Comparison of ENCODE assay signal across 7 cellular contexts in the genomic region with DNA sequence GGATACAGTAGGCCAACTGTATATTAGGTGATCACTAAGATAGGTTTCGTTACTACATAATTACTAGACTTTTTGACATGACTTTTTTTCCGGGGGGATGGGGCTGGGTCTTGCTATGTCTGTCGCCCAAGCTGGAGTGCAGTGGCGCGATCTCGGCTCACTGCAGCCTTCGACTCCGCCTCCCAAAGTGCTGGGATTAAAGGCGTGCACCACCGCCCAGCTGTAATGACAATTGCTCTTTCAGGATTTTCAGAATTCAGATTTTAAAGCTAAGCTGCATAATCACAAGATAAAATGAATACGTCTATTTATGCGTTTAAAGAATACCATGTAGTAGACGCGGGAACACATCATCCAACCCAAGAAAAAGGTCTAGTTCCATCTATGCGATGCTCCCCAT. TPM values are rescaled to one million over a fixed set of nuclear protein-coding genes. Genes with fewer than 3 reads are reported as not detected.
DNase-seq lines count a peak whose midpoint lies in the region; ATAC-seq and TF ChIP-seq lines count a peak whose summit lies in the region.

No MANE protein-coding gene starts in this region.

- no peak for DNase-seq in HCT116 (ENCODE audit: low read depth, low spot score)
- DNase-seq in fibroblast of mammary gland (ENCODE audit: low read depth), result no peak
- DNase-seq in retinal pigment epithelial cell (ENCODE audit: low read depth), result no peak

- TF ChIP-seq POLR2A in HCT116 (IDR thresholded peaks at IDR 0.05; ENCODE audit: borderline replicate concordance, extremely low read depth, insufficient read depth, insufficient read length), result no peak

- CTCF ChIA-PET in HCT116 (lab: Charles Lee), result no interaction called here

- POLR2A ChIA-PET in HCT116 (lab: Charles Lee), result no interaction called here

- peaks cover 73% of the 10 kb centered on the region for H3K79me2 ChIP-seq in HCT116 (ENCODE audit: insufficient read depth, low read length)
- H3K79me2 ChIP-seq in SU-DHL-6 (ENCODE audit: insufficient read depth, low read length), result peaks cover 78% of the 10 kb centered on the region

- H2AFZ ChIP-seq in HCT116 (ENCODE audit: low read depth, low read length, poor library complexity, severe bottlenecking), result no peak overlapping the region
- no peak overlapping the region for H2AFZ ChIP-seq in SU-DHL-6 (ENCODE audit: low read depth, low read length, severe bottlenecking)

- no peaks in the 10 kb centered on the region; the same call in 1 of the 2 replicates for H4K20me1 ChIP-seq in HCT116 (ENCODE audit: insufficient read depth)
- H4K20me1 ChIP-seq in SU-DHL-6 (ENCODE audit: low read depth, low read length), result peaks cover 8% of the 10 kb centered on the region

- peaks cover 62% of the 10 kb centered on the region for H3F3A ChIP-seq in SU-DHL-6 (ENCODE audit: insufficient read depth)

- H3K36me3 ChIP-seq in HCT116 (ENCODE audit: control insufficient read depth in 1 of 2, insufficient read depth in 2 of 2, low read length in 2 of 2) (peaks cover 0 to 6% of the 10 kb centered on the region in 2 experiments; a peak in 2 of 4 replicates), SU-DHL-6 (ENCODE audit: low read length) (peaks cover 33% of the 10 kb centered on the region)

- H3K4me2 ChIP-seq in HCT116 (ENCODE audit: low read length) (peak overlapping the region; percentile 93), SU-DHL-6 (ENCODE audit: low read depth, low read length, poor library complexity, severe bottlenecking) (peak overlapping the region; percentile 83)

- H3K9me3 ChIP-seq in HCT116 (ENCODE audit: control insufficient read depth in 1 of 2, insufficient read depth in 1 of 2, low read depth in 1 of 2, low read length in 2 of 2) (no peaks in the 10 kb centered on the region), SU-DHL-6 (ENCODE audit: insufficient read depth, low read length) (no peaks in the 10 kb centered on the region)

- H3K9ac ChIP-seq in HCT116 (ENCODE audit: low read length) (peak overlapping the region; percentile 84), SU-DHL-6 (ENCODE audit: low read length) (peak overlapping the region; percentile 93)

- ATAC-seq in HCT116, result no peak
- no peak for ATAC-seq in GM21515 (IDR thresholded peaks at IDR 0.05; ENCODE audit: unreplicated experiment)
- no peak for ATAC-seq in HG03196 (IDR thresholded peaks at IDR 0.05; ENCODE audit: unreplicated experiment)
- no peak for ATAC-seq in HG03045 (IDR thresholded peaks at IDR 0.05; ENCODE audit: unreplicated experiment)

- peak overlapping the region; percentile 78 for H3K27ac ChIP-seq in HCT116 (ENCODE audit: low read depth, low read length)
- H3K27ac ChIP-seq in SU-DHL-6 (ENCODE audit: low read depth, low read length), result peak overlapping the region; percentile 93

- peaks cover 16 to 25% of the 10 kb centered on the region in 2 experiments for H3K4me1 ChIP-seq in HCT116 (ENCODE audit: control insufficient read depth in 1 of 2, insufficient read depth in 2 of 2, low read length in 2 of 2)

- no TSS peak for BruUV-seq in HCT116 (replicated peaks; lab: Mats Ljungman, UMichigan)

- TF ChIP-seq RAD21 in HCT116 (IDR thresholded peaks at IDR 0.05; ENCODE audit: low read depth), result no peak

- no peaks in the 10 kb centered on the region for H3K9me2 ChIP-seq in HCT116 (ENCODE audit: insufficient read depth)
- H3K9me2 ChIP-seq in SU-DHL-6 (replicated peaks; ENCODE audit: insufficient read depth, low read length), result no peaks in the 10 kb centered on the region

- TF ChIP-seq CTCF in HCT116 (IDR thresholded peaks at IDR 0.05 in 2 of 3, conservative IDR thresholded peaks at IDR 0.05 in 1 of 3; ENCODE audit: borderline replicate concordance in 1 of 3, insufficient read depth in 1 of 3, low read depth in 2 of 3, low read length in 2 of 3) (no peak), SU-DHL-6 (IDR thresholded peaks at IDR 0.05; ENCODE audit: insufficient read depth, low read length, poor library complexity, severe bottlenecking) (no peak), fibroblast of mammary gland (conservative IDR thresholded peaks at IDR 0.05; ENCODE audit: control insufficient read depth, insufficient read depth, low read depth, low read length) (no peak), retinal pigment epithelial cell (conservative IDR thresholded peaks at IDR 0.05; ENCODE audit: low read depth, low read length) (no peak)

- H3K4me3 ChIP-seq in HCT116 (replicated peaks in 1 of 2; ENCODE audit: low read depth in 1 of 2, low read length in 2 of 2) (peak overlapping the region; percentile 90 to 91), SU-DHL-6 (ENCODE audit: insufficient read depth, low read length, poor library complexity, severe bottlenecking) (peak overlapping the region; percentile 81), fibroblast of mammary gland (ENCODE audit: control insufficient read depth, low read depth, low read length) (peak overlapping the region; percentile 98), retinal pigment epithelial cell (ENCODE audit: low read length) (peak overlapping the region; percentile 61)

- H3K27me3 ChIP-seq in HCT116 (ENCODE audit: insufficient read depth, low read length) (no peaks in the 10 kb centered on the region), SU-DHL-6 (ENCODE audit: low read length) (no peaks in the 10 kb centered on the region)

- RAD21 ChIA-PET in HCT116 (lab: Charles Lee; ENCODE audit: low non-redundant PET in 1 of 2, low total read pairs in 2 of 2, uncharacterized antibody in 2 of 2, unreplicated experiment in 2 of 2), result no interaction called here

- intact Hi-C loops in HCT116 (cut with micrococcal nuclease), result no loop called here

TF ChIP-seq in HCT116, 20 proteins besides CTCF, POLR2A, EP300 and RAD21:
- TF ChIP-seq YY1 (IDR thresholded peaks at IDR 0.05; ENCODE audit: extremely low read depth, insufficient replicate concordance, low read depth, low read length) (no peak), ZFX (IDR thresholded peaks at IDR 0.05) (no peak), EGR1 (IDR thresholded peaks at IDR 0.05; ENCODE audit: low read depth) (no peak), EZH2 (IDR thresholded peaks at IDR 0.05) (no peak), JUND (IDR thresholded peaks at IDR 0.05) (no peak), ZBTB33 (IDR thresholded peaks at IDR 0.05; ENCODE audit: extremely low read depth, insufficient replicate concordance, low read length) (no peak), CBX3 (IDR thresholded peaks at IDR 0.05; ENCODE audit: low read depth) (no peak), SP1 (IDR thresholded peaks at IDR 0.05; ENCODE audit: low read depth) (no peak), SIN3A (IDR thresholded peaks at IDR 0.05; ENCODE audit: low read depth) (no peak), CEBPB (IDR thresholded peaks at IDR 0.05; ENCODE audit: low read depth) (no peak), TCF7L2 (IDR thresholded peaks at IDR 0.05; ENCODE audit: borderline replicate concordance, extremely low read depth, insufficient read depth, insufficient read length) (no peak)

RNA-seq across cellular contexts. Expression of gene IDI1, which starts 1.0 kb away (rescaled TPM):
- 37.8 TPM for total RNA-seq in HCT116 (2021; ENCODE audit: unreplicated experiment)
- 25.3 and 27.4 TPM in 2 replicates for polyA plus RNA-seq in HCT116 (2012)

RNA-seq across cellular contexts. Expression of gene WDR37, which starts 8.2 kb away (rescaled TPM):
- 9.1 TPM for total RNA-seq in HCT116 (2021; ENCODE audit: unreplicated experiment)
- 5.7 and 6.4 TPM in 2 replicates for polyA plus RNA-seq in HCT116 (2012)

RNA-seq across cellular contexts. Expression of gene IDI2, which starts 22.3 kb away (rescaled TPM):
- not detected for total RNA-seq in HCT116 (2021; ENCODE audit: unreplicated experiment)
- not detected in 2 replicates for polyA plus RNA-seq in HCT116 (2012)

RNA-seq across cellular contexts. Expression of gene GTPBP4, which starts 59.7 kb away (rescaled TPM):
- 111 TPM for total RNA-seq in HCT116 (2021; ENCODE audit: unreplicated experiment)
- polyA plus RNA-seq in HCT116 (2012), result 41.8 and 49.2 TPM in 2 replicates
